Comparison of ENCODE assay signal across 8 cellular contexts in the genomic region with DNA sequence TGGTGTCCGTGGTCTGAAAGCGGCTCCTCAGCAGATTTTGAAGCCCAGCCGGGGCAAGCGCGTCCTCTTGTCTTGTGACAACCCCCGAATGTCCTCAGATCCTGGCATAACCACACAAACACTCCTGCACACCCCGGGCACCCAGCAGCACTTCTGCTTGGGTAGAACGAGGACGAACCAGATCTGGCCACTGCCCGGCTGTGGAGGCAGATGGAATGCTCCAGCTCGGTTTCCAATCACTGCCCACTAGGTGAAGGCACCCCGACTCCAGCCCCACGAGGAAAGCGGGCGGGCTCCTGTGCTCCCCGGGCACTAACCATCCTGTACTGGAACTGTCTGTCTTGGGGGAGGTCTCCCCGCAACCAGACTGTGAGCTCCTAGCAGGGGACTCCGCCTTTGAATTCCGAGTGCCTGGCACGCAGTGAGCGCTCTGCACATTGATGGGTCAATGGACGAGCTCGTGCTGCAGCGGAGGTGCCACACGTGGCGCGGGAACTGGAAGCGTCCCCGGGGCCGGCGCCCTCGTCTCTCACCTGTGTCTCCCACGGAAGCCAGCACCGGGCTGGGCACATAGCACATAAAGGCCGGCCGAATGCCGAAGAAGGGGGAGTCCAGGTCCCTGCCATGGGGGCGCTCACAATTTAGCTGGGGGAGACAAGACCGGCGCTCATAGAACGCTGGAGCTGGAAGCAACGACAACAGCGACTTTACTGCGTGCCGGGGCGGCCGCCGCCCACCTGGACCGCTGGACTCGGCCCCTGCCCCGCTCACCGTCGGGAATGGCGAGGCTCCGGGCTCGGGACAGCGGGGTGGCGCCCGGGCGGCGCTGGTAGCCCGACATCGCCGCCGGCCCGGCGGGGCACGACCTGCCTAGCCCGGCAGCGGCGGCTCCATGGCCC. TPM values are rescaled to one million over a fixed set of nuclear protein-coding genes. Genes with fewer than 3 reads are reported as not detected.
A peak's percentile ranks its signal among the peaks of the same experiment; 100 is the strongest.
DNase-seq lines count a peak whose midpoint lies in the region; ATAC-seq and TF ChIP-seq lines count a peak whose summit lies in the region.

No MANE protein-coding gene starts in this region.

- peak overlapping the region; percentile 89 for H3K4me3 Mint-ChIP-seq in activated T-helper 17 cell treated with anti-CD3 and anti-CD28 coated beads, Interleukin-2, amount 50 U/mL, for 72 hours

- H4K20me1 ChIP-seq in osteoblast (ENCODE audit: insufficient read depth, low read length): peaks cover 36% of the 10 kb centered on the region

- TF ChIP-seq CTCF in osteoblast (IDR thresholded peaks at IDR 0.05; ENCODE audit: extremely low read depth, low read depth, low read length): no peak

- H3K79me2 ChIP-seq in osteoblast (ENCODE audit: insufficient read depth, low read length): peaks cover 65% of the 10 kb centered on the region

- peaks cover 20% of the 10 kb centered on the region for H3K4me1 ChIP-seq in osteoblast (ENCODE audit: insufficient read depth, low read length)

- ATAC-seq in HG02588 (IDR thresholded peaks at IDR 0.05; ENCODE audit: unreplicated experiment): peak; percentile 19
- ATAC-seq in activated T-helper 17 cell treated with anti-CD3 and anti-CD28 coated beads, Interleukin-2, amount 50 U/mL, for 72 hours (replicated peaks): peak; percentile 48

- H3K36me3 Mint-ChIP-seq in activated T-helper 17 cell treated with anti-CD3 and anti-CD28 coated beads, Interleukin-2, amount 50 U/mL, for 72 hours (ENCODE audit: low read depth): peaks cover 96% of the 10 kb centered on the region

- no peaks in the 10 kb centered on the region for H3K9me3 ChIP-seq in osteoblast (ENCODE audit: low read depth, low read length)

- H3K27me3 ChIP-seq in osteoblast (ENCODE audit: insufficient read depth, low read length): no peaks in the 10 kb centered on the region

- peak overlapping the region; percentile 97 for H3K4me3 ChIP-seq in osteoblast (ENCODE audit: insufficient read depth, low read length)

- DNase-seq in NCI-H748 (lab: John Stamatoyannopoulos, UW; ENCODE audit: unreplicated experiment): peak; percentile 56
- DNase-seq in NCI-H748 treated with DMSO at 0.1 percent for 48 hours (lab: John Stamatoyannopoulos, UW): no peak
- DNase-seq in NCI-H345 (lab: John Stamatoyannopoulos, UW): peak; percentile 4
- peak; percentile 30 for DNase-seq in foreskin melanocyte
- DNase-seq in osteoblast (ENCODE audit: insufficient read length, low spot score, missing footprints): peak; percentile 98
- no peak for DNase-seq in effector CD8-positive, alpha-beta T cell (lab: John Stamatoyannopoulos, UW)

- peak overlapping the region; percentile 65 for H3K27ac ChIP-seq in osteoblast (ENCODE audit: low read depth, low read length)

- H3K4me2 ChIP-seq in osteoblast (ENCODE audit: insufficient read depth, low read length): peak overlapping the region; percentile 95

- H3K4me1 Mint-ChIP-seq in activated T-helper 17 cell treated with anti-CD3 and anti-CD28 coated beads, Interleukin-2, amount 50 U/mL, for 72 hours: peaks cover 31% of the 10 kb centered on the region

- peak overlapping the region; percentile 81 for H3K27ac Mint-ChIP-seq in activated T-helper 17 cell treated with anti-CD3 and anti-CD28 coated beads, Interleukin-2, amount 50 U/mL, for 72 hours

- H3K9me3 Mint-ChIP-seq in activated T-helper 17 cell treated with anti-CD3 and anti-CD28 coated beads, Interleukin-2, amount 50 U/mL, for 72 hours: no peaks in the 10 kb centered on the region

- peaks cover 51% of the 10 kb centered on the region for H3K36me3 ChIP-seq in osteoblast (ENCODE audit: insufficient read depth, low read length)

- peak overlapping the region; percentile 63 for H2AFZ ChIP-seq in osteoblast (ENCODE audit: low read length)

- H3K27me3 Mint-ChIP-seq in activated T-helper 17 cell treated with anti-CD3 and anti-CD28 coated beads, Interleukin-2, amount 50 U/mL, for 72 hours: no peaks in the 10 kb centered on the region

RNA-seq across cellular contexts. Expression of a gene that starts 0.6 kb away (rescaled TPM):
- 10 to 100 TPM; 56.3 to 81.0 TPM for total RNA-seq in activated T-helper 17 cell treated with anti-CD3 and anti-CD28 coated beads, Interleukin-2, amount 50 U/mL, for 72 hours
- total RNA-seq in osteoblast: 37.4 and 40.2 TPM in 2 replicates

RNA-seq across cellular contexts. Expression of a gene that starts 0.7 kb away (rescaled TPM):
- 100 to 1,000 TPM in 1 of 2 donors, 10 to 100 TPM in 1; 89.7 to 123 TPM for total RNA-seq in activated T-helper 17 cell treated with anti-CD3 and anti-CD28 coated beads, Interleukin-2, amount 50 U/mL, for 72 hours
- total RNA-seq in osteoblast: 36.8 and 39.1 TPM in 2 replicates

RNA-seq across cellular contexts. Expression of a gene that starts 9.8 kb away (rescaled TPM):
- 10 to 100 TPM; 16.3 to 21.9 TPM for total RNA-seq in activated T-helper 17 cell treated with anti-CD3 and anti-CD28 coated beads, Interleukin-2, amount 50 U/mL, for 72 hours
- total RNA-seq in osteoblast: 8.0 and 9.0 TPM in 2 replicates

RNA-seq across cellular contexts. Expression of a gene that starts 29.8 kb away (rescaled TPM):
- 10 to 100 TPM; 14.2 to 18.2 TPM for total RNA-seq in activated T-helper 17 cell treated with anti-CD3 and anti-CD28 coated beads, Interleukin-2, amount 50 U/mL, for 72 hours
- 7.4 and 8.3 TPM in 2 replicates for total RNA-seq in osteoblast

RNA-seq across cellular contexts. Expression of a gene that starts 36.3 kb away (rescaled TPM):
- total RNA-seq in activated T-helper 17 cell treated with anti-CD3 and anti-CD28 coated beads, Interleukin-2, amount 50 U/mL, for 72 hours: 1 to 10 TPM; 6.1 to 6.4 TPM
- 1.8 and 5.1 TPM in 2 replicates for total RNA-seq in osteoblast

Comparison
In these comparisons a context has a peak if more than half of its experiments do, and no peak if none do; other contexts are left out.
1. DNase-seq: peak in NCI-H748 (single experiment), NCI-H345 (single experiment), foreskin melanocyte (single experiment) and osteoblast (single experiment); none in NCI-H748 treated with DMSO at 0.1 percent for 48 hours (single experiment) and effector CD8-positive, alpha-beta T cell (single experiment).